ENCODE assay signal across 9 cellular contexts in genomic region chr19:50537769-50538230, GRCh38. TPM values are rescaled to one million over a fixed set of nuclear protein-coding genes. Genes with fewer than 3 reads are reported as not detected.
DNase-seq lines count a peak whose midpoint lies in the region; ATAC-seq and TF ChIP-seq lines count a peak whose summit lies in the region.
"Had no signal": no experiment of that assay in that cellular context is flagged by ENCODE, and none has a peak within 500 bp of the region (broad histone marks: within the 10 kb centered on the region; RNA-seq: fewer than 3 reads in every experiment).

No MANE protein-coding gene starts in this region.

- no peak overlapping the region for H4K91ac ChIP-seq in IMR-90 (ENCODE audit: insufficient read depth, low read depth, low read length)

- no peak overlapping the region for H4K5ac ChIP-seq in IMR-90 (ENCODE audit: low read depth, low read length)

- peaks cover 3% of the 10 kb centered on the region; the same call in 1 of the 2 replicates for H3K9me3 ChIP-seq in IMR-90 (ENCODE audit: control insufficient read depth, insufficient read depth, low read length)
- no peaks in the 10 kb centered on the region for H3K9me3 ChIP-seq in ovary
- H3K9me3 ChIP-seq in upper lobe of left lung: peaks cover 0 to 5% (median 0%) of the 10 kb centered on the region in 4 donors

- H2AFZ ChIP-seq in IMR-90 (replicated peaks; ENCODE audit: low read length, poor library complexity): peak overlapping the region; percentile 4

- H3K4me2 ChIP-seq in IMR-90 (ENCODE audit: low read depth, low read length): no peak overlapping the region

- 0% methylated on average over 3 of the region's 15 CpGs; no CpG with 5 or more reads in 1 of the 2 experiments for WGBS in IMR-90 (ENCODE audit: extremely low coverage in 2 of 2, insufficient read length in 1 of 2), 2 experiments
- 24 to 27% (median 27%) methylated on average over 15 of the region's 15 CpGs for WGBS in ovary, 3 donors
- WGBS in upper lobe of left lung, 2 donors: 18 to 24% methylated on average over 15 of the region's 15 CpGs

- H3K56ac ChIP-seq in IMR-90 (ENCODE audit: extremely low read depth, insufficient read depth, low read length): no peak overlapping the region

- H3K23ac ChIP-seq in IMR-90 (ENCODE audit: low read depth, low read length): no peak overlapping the region

- no peak overlapping the region for H2BK120ac ChIP-seq in IMR-90 (ENCODE audit: low read depth, low read length)

- no peaks in the 10 kb centered on the region; the same call in 1 of the 2 replicates for H3K27me3 ChIP-seq in IMR-90 (ENCODE audit: control insufficient read depth, insufficient read depth, low read length)
- no peaks in the 10 kb centered on the region for H3K27me3 ChIP-seq in ovary
- no peaks in the 10 kb centered on the region for H3K27me3 ChIP-seq in upper lobe of left lung

- H2AK5ac ChIP-seq in IMR-90 (ENCODE audit: low read depth, low read length): no peak overlapping the region

- no peak overlapping the region for H3K4me3 Mint-ChIP-seq in Calu3 (ENCODE audit: low read depth, unreplicated experiment)
- H3K4me3 Mint-ChIP-seq in activated T-helper 17 cell treated with anti-CD3 and anti-CD28 coated beads, Interleukin-2, amount 50 U/mL, for 72 hours: no peak overlapping the region
- H3K4me3 Mint-ChIP-seq: activated naive CD8-positive, alpha-beta T cell had no signal

- no peak overlapping the region for H3K9ac ChIP-seq in IMR-90 (ENCODE audit: low read depth, low read length)

- H3K36me3 ChIP-seq in IMR-90 (ENCODE audit: control insufficient read depth, insufficient read depth, low read length) (no peaks in the 10 kb centered on the region), ovary (no peaks in the 10 kb centered on the region), upper lobe of left lung (no peaks in the 10 kb centered on the region)

- POLR2A ChIA-PET in IMR-90 (lab: Charles Lee; ENCODE audit: unreplicated experiment): interaction anchor here (0.6 kb wide), 1 partner anchor 10 kb away, joined by 5 read pairs; no protein-coding TSS in a partner anchor

- no peak overlapping the region for H2BK5ac ChIP-seq in IMR-90 (ENCODE audit: low read depth, low read length, poor library complexity, severe bottlenecking)

- H3K36me3 Mint-ChIP-seq in Calu3 (ENCODE audit: insufficient read depth, unreplicated experiment): no peaks in the 10 kb centered on the region
- no peaks in the 10 kb centered on the region for H3K36me3 Mint-ChIP-seq in activated T-helper 17 cell treated with anti-CD3 and anti-CD28 coated beads, Interleukin-2, amount 50 U/mL, for 72 hours (ENCODE audit: low read depth)

- dilution Hi-C loops in IMR-90 (cut with HindIII; ENCODE audit: low sequenced_read_pairs, unreplicated experiment): no loop called here

- no peaks in the 10 kb centered on the region for H3K4me1 ChIP-seq in IMR-90 (ENCODE audit: control insufficient read depth, insufficient read depth, low read length)
- no peaks in the 10 kb centered on the region for H3K4me1 ChIP-seq in ovary (ENCODE audit: insufficient read depth)
- H3K4me1 ChIP-seq in upper lobe of left lung: no peaks in the 10 kb centered on the region

- H2BK15ac ChIP-seq in IMR-90 (ENCODE audit: low read depth, low read length): no peak overlapping the region

- TF ChIP-seq EP300 in ovary (IDR thresholded peaks at IDR 0.05): no peak
- no peak for TF ChIP-seq EP300 in upper lobe of left lung (IDR thresholded peaks at IDR 0.05)

- no peak overlapping the region for H3K14ac ChIP-seq in IMR-90 (replicated peaks; ENCODE audit: low read depth, low read length)

- no peak overlapping the region for H3K18ac ChIP-seq in IMR-90 (ENCODE audit: low read depth, low read length)

- no peak overlapping the region for H2BK20ac ChIP-seq in IMR-90 (ENCODE audit: low read depth, low read length)

- CTCF ChIA-PET in Calu3 (lab: Charles Lee) (interaction anchor here (0.6 to 2.0 kb wide), 14 partner anchors 9 to 385 kb away, joined by 3 to 22 read pairs (median 4); partner anchors contain the start of gene JOSD2), IMR-90 (lab: Yijun Ruan, JAX) (interaction anchor here (0.6 to 2.5 kb wide), 10 partner anchors 9 to 500 kb away, joined by 3 to 8 read pairs (median 4); no protein-coding TSS in a partner anchor)

- H3K27ac Mint-ChIP-seq in Calu3 (ENCODE audit: unreplicated experiment): no peak overlapping the region
- H3K27ac Mint-ChIP-seq in activated T-helper 17 cell treated with anti-CD3 and anti-CD28 coated beads, Interleukin-2, amount 50 U/mL, for 72 hours: no peak overlapping the region
- H3K27ac Mint-ChIP-seq: activated naive CD8-positive, alpha-beta T cell had no signal

- in situ Hi-C loops in IMR-90 (cut with MboI; ENCODE audit: low sequenced_read_pairs): loop anchor here (10.0 kb wide), 1 partner anchor 247 kb away; no protein-coding TSS in a partner anchor

- H3K4me3 ChIP-seq in IMR-90 (ENCODE audit: insufficient read depth, low read depth, low read length): no peak overlapping the region
- no peak overlapping the region for H3K4me3 ChIP-seq in ovary
- H3K4me3 ChIP-seq in upper lobe of left lung: no peak overlapping the region

- no peak overlapping the region for H3K4ac ChIP-seq in IMR-90 (ENCODE audit: low read depth, low read length)

- ATAC-seq in IMR-90 (ENCODE audit: low read depth): peak; percentile 99
- peak; percentile 79 for ATAC-seq in activated T-helper 17 cell treated with anti-CD3 and anti-CD28 coated beads, Interleukin-2, amount 50 U/mL, for 72 hours (replicated peaks)
- peak; percentile 66 to 82 for ATAC-seq in upper lobe of left lung (ENCODE audit: low FRiP score in 2 of 2)
- ATAC-seq in HG03097 (IDR thresholded peaks at IDR 0.05; ENCODE audit: low FRiP score, unreplicated experiment): no peak

- H2AK9ac ChIP-seq in IMR-90 (replicated peaks; ENCODE audit: low read depth, low read length, poor library complexity): peak overlapping the region; percentile 65

- H3K9me1 ChIP-seq in IMR-90 (ENCODE audit: insufficient read depth, low read length): no peaks in the 10 kb centered on the region

- intact Hi-C loops in Calu3 (cut with micrococcal nuclease; ENCODE audit: unreplicated experiment): loop anchor here (1.0 to 5.0 kb wide), 3 partner anchors 170 to 385 kb away; partner anchors contain the start of gene NAPSA
- intact Hi-C loops in IMR-90 (cut with micrococcal nuclease): loop anchor here (1.0 kb wide), 1 partner anchor 385 kb away; no protein-coding TSS in a partner anchor
- intact Hi-C loops in ovary (cut with DNase I): no loop called here

- H3K27ac ChIP-seq in IMR-90 (ENCODE audit: insufficient read depth, low read length) (no peak overlapping the region), ovary (no peak overlapping the region), upper lobe of left lung (no peak overlapping the region)

- no peak overlapping the region for H4K8ac ChIP-seq in IMR-90 (ENCODE audit: low read depth in 2 of 2, low read length in 2 of 2)

- TF ChIP-seq CTCF in Calu3 (IDR thresholded peaks at IDR 0.05; ENCODE audit: unreplicated experiment) (peak; percentile 80), IMR-90 (conservative IDR thresholded peaks at IDR 0.05; ENCODE audit: low read depth, low read length) (peak; percentile 88), ovary (IDR thresholded peaks at IDR 0.05) (no peak), upper lobe of left lung (IDR thresholded peaks at IDR 0.05) (peak; percentile 22 to 72 (median 54))

- H3K9me3 Mint-ChIP-seq in Calu3 (ENCODE audit: low read depth, unreplicated experiment): peaks cover 4% of the 10 kb centered on the region
- H3K9me3 Mint-ChIP-seq in activated T-helper 17 cell treated with anti-CD3 and anti-CD28 coated beads, Interleukin-2, amount 50 U/mL, for 72 hours: peaks cover 6% of the 10 kb centered on the region

- TF ChIP-seq POLR2A in IMR-90 (IDR thresholded peaks at IDR 0.05; ENCODE audit: low read depth, low read length) (no peak), ovary (IDR thresholded peaks at IDR 0.05) (no peak), upper lobe of left lung (IDR thresholded peaks at IDR 0.05) (no peak)

- H3K4me1 Mint-ChIP-seq in Calu3 (ENCODE audit: low read depth, unreplicated experiment): no peaks in the 10 kb centered on the region
- H3K4me1 Mint-ChIP-seq in activated T-helper 17 cell treated with anti-CD3 and anti-CD28 coated beads, Interleukin-2, amount 50 U/mL, for 72 hours: no peaks in the 10 kb centered on the region

- peak; percentile 68 for TF ChIP-seq RAD21 in IMR-90 (IDR thresholded peaks at IDR 0.05; ENCODE audit: low read length)

- H3K27me3 Mint-ChIP-seq in Calu3 (ENCODE audit: unreplicated experiment): peaks cover 31% of the 10 kb centered on the region
- peaks cover 15% of the 10 kb centered on the region for H3K27me3 Mint-ChIP-seq in activated T-helper 17 cell treated with anti-CD3 and anti-CD28 coated beads, Interleukin-2, amount 50 U/mL, for 72 hours

- H3K79me1 ChIP-seq in IMR-90 (ENCODE audit: low read depth in 1 of 2, low read length in 2 of 2): no peaks in the 10 kb centered on the region

- peak; percentile 92 for DNase-seq in Calu3
- DNase-seq in IMR-90: peak; percentile 71
- DNase-seq in RPMI8226: peak; percentile 83
- peak; percentile 73 for DNase-seq in foreskin melanocyte
- DNase-seq in ovary: peak in 3 of 5 donors; percentile 37 to 55 (median 40)
- peak; percentile 68 to 90 for DNase-seq in upper lobe of left lung

- no peaks in the 10 kb centered on the region for H4K20me1 ChIP-seq in IMR-90 (ENCODE audit: insufficient read depth, low read length)

- BruUV-seq in Calu3 (replicated peaks; lab: Mats Ljungman, UMichigan) (no TSS peak), IMR-90 (replicated peaks; lab: Mats Ljungman, UMichigan) (no TSS peak)

RNA-seq across cellular contexts. Expression of gene ASPDH, which starts 24.1 kb away (rescaled TPM):
- total RNA-seq in Calu3 (2022) (not detected in 2 replicates), IMR-90 (2012; rRNA removed) (not detected in 2 replicates), ovary (not detected), upper lobe of left lung (not detected)
- polyA plus RNA-seq in IMR-90 (2012; rRNA removed) (not detected in 2 replicates), ovary (not detected)
- polyA plus RNA-seq in IMR-90 (2012; cell fraction: cytosol; rRNA removed): not detected in 2 replicates
- polyA plus RNA-seq in IMR-90 (2012; cell fraction: nucleus; rRNA removed; ENCODE audit: low replicate concordance): not detected in 2 replicates
- total RNA-seq in activated T-helper 17 cell treated with anti-CD3 and anti-CD28 coated beads, Interleukin-2, amount 50 U/mL, for 72 hours: not detected

RNA-seq across cellular contexts. Expression of gene JOSD2, which starts 26.8 kb away (rescaled TPM):
- 33.5 and 38.6 TPM in 2 replicates for total RNA-seq in Calu3 (2022)
- total RNA-seq in IMR-90 (2012; rRNA removed): 12.2 and 15.3 TPM in 2 replicates
- polyA plus RNA-seq in IMR-90 (2012; rRNA removed): 54.1 and 68.6 TPM in 2 replicates
- 48.6 and 171 TPM in 2 replicates for polyA plus RNA-seq in IMR-90 (2012; cell fraction: cytosol; rRNA removed)
- polyA plus RNA-seq in IMR-90 (2012; cell fraction: nucleus; rRNA removed; ENCODE audit: low replicate concordance): 32.6 and 78.6 TPM in 2 replicates
- total RNA-seq in activated T-helper 17 cell treated with anti-CD3 and anti-CD28 coated beads, Interleukin-2, amount 50 U/mL, for 72 hours: 10 to 100 TPM; 37.5 to 45.8 TPM
- total RNA-seq in ovary: 10 to 100 TPM; 15.0 to 28.9 (median 21.8) TPM
- polyA plus RNA-seq in ovary: 10 to 100 TPM in 1 of 2 donors, not detected in 1; 42.5 TPM
- total RNA-seq in upper lobe of left lung: 10 to 100 TPM; 22.6 to 59.2 (median 40.1) TPM

RNA-seq across cellular contexts. Expression of gene LRRC4B, which starts 30.4 kb away (rescaled TPM):
- total RNA-seq in Calu3 (2022): not detected in 2 replicates
- not detected in 2 replicates for total RNA-seq in IMR-90 (2012; rRNA removed)
- polyA plus RNA-seq in IMR-90 (2012; rRNA removed): 0.03 TPM in 2 replicates
- polyA plus RNA-seq in IMR-90 (2012; cell fraction: cytosol; rRNA removed): 0.01 and 0.11 TPM in 2 replicates
- 0.03 and 0.10 TPM in 2 replicates for polyA plus RNA-seq in IMR-90 (2012; cell fraction: nucleus; rRNA removed; ENCODE audit: low replicate concordance)
- not detected for total RNA-seq in activated T-helper 17 cell treated with anti-CD3 and anti-CD28 coated beads, Interleukin-2, amount 50 U/mL, for 72 hours
- total RNA-seq in ovary: 1 to 10 TPM; 1.2 to 7.9 (median 2.5) TPM
- 1 to 10 TPM in 1 of 2 donors, under 1 TPM in 1; 0.12 to 5.6 TPM for polyA plus RNA-seq in ovary
- total RNA-seq in upper lobe of left lung: 1 to 10 TPM in 4 of 6 donors, under 1 TPM in 2; 0.69 to 5.1 (median 1.7) TPM

Comparison
In these comparisons a context has a peak if more than half of its experiments do, and no peak if none do; other contexts are left out.
1. DNase-seq: peak in every context shown above with its lines; median percentile 92 in Calu3; 83 in RPMI8226; 79 in upper lobe of left lung; 73 in foreskin melanocyte; 71 in IMR-90; 40 in ovary.
2. CTCF ChIP-seq: peak in Calu3 (single experiment), IMR-90 (single experiment) and upper lobe of left lung (6 of 6); none in ovary (0 of 3).
3. intact Hi-C loops: an anchor here in Calu3 (1.0 to 5.0 kb wide) and IMR-90 (1.0 kb wide); none called in ovary.